Comparison of ENCODE assay signal across 15 cellular contexts in the genomic region with DNA sequence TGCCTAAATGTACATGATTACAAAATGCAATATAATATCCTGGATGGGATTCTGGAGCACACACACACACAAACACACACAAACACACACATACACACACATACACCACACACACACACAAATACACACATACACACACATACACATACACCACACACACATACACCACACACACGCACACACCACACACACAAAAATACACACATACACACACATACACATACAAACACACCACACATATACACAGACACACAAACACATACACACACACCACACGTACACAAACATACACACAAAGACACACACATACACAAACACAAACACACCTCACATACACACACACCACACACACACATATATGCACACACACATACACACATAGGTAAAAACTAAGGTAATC.
A peak's percentile ranks its signal among the peaks of the same experiment; 100 is the strongest.
DNase-seq lines count a peak whose midpoint lies in the region; ATAC-seq, FAIRE-seq and TF ChIP-seq lines count a peak whose summit lies in the region.
"Had no signal": no experiment of that assay in that cellular context is flagged by ENCODE, and none has a peak within 500 bp of the region (broad histone marks: within the 10 kb centered on the region; RNA-seq: fewer than 3 reads in every experiment).

No MANE protein-coding gene starts in this region.

- no peak overlapping the region for H2BK5ac ChIP-seq in H1 (ENCODE audit: low read depth, low read length)

- no peak overlapping the region for H2AFZ ChIP-seq in H1 (ENCODE audit: low read length)
- H2AFZ ChIP-seq: GM23248 had no signal

- H3K27ac Mint-ChIP-seq in activated naive CD8-positive, alpha-beta T cell treated with anti-CD3 and anti-CD28 coated beads, Interleukin-2, amount 10 ng/mL, durations not matched to agents 7 days and 5 days = peak overlapping the region; percentile 18
- H3K27ac Mint-ChIP-seq in activated naive CD8-positive, alpha-beta T cell treated with anti-CD3 and anti-CD28 coated beads for 36 hours = no peak overlapping the region
- H3K27ac Mint-ChIP-seq: B cell; CD4-positive, alpha-beta T cell had no signal

- WGBS in H1 (ENCODE audit: extremely low coverage in 1 of 2, insufficient coverage in 1 of 2, insufficient read length in 1 of 2, insufficient replicate concordance in 2 of 2, low coverage in 1 of 2, low lambda C conversion rate in 2 of 2, missing lambda C conversion rate in 1 of 2), 2 experiments = 84% methylated on average over 2 of the region's 2 CpGs; no CpG with 5 or more reads in 1 of the 2 experiments

- no peak overlapping the region for H4K5ac ChIP-seq in H1 (ENCODE audit: insufficient read length, low read depth, low read length)

- TF ChIP-seq POLR2A in H1 (IDR thresholded peaks at IDR 0.05; ENCODE audit: control extremely low read depth in 1 of 2, low read depth in 2 of 2, low read length in 2 of 2) = no peak
- TF ChIP-seq POLR2A in breast epithelium (IDR thresholded peaks at IDR 0.05) = no peak

- H3K27me3 ChIP-seq in H1 (replicated peaks in 1 of 4; ENCODE audit: control insufficient read depth in 3 of 4, extremely low read depth in 1 of 4, insufficient read depth in 3 of 4, low read length in 3 of 4) = no peaks in the 10 kb centered on the region
- no peaks in the 10 kb centered on the region for H3K27me3 ChIP-seq in breast epithelium

- CTCF ChIA-PET in H1 (lab: Charles Lee; ENCODE audit: partially characterized antibody) = no interaction called here

- intact Hi-C loops in breast epithelium (cut with DNase I; ENCODE audit: low total_unique reads) = no loop called here

- H3K79me2 ChIP-seq in H1 (ENCODE audit: control insufficient read depth in 1 of 2, insufficient read depth in 2 of 2, low read length in 2 of 2) = no peaks in the 10 kb centered on the region

- no peak overlapping the region; the same call in 1 of the 2 replicates for H2AK5ac ChIP-seq in H1 (ENCODE audit: low read depth, low read length)

- H2BK12ac ChIP-seq in H1 (ENCODE audit: low read depth, low read length) = no peak overlapping the region

- FAIRE-seq in HTR-8/SVneo (lab: Jason Lieb, UNC) = peak; percentile 93
- no peak for FAIRE-seq in H1 (lab: Jason Lieb, UNC)
- peak; percentile 96 for FAIRE-seq in urothelium cell line (lab: Jason Lieb, UNC)

- H2BK120ac ChIP-seq in H1 (replicated peaks; ENCODE audit: low read depth, low read length) = no peak overlapping the region

- H2BK15ac ChIP-seq in H1 (ENCODE audit: low read length) = 0 out of 2 replicates have a peak overlapping the region, but pooled peaks have one; percentile 62

- no peak overlapping the region for H3K4me3 Mint-ChIP-seq in activated naive CD8-positive, alpha-beta T cell treated with anti-CD3 and anti-CD28 coated beads, Interleukin-2, amount 10 ng/mL, durations not matched to agents 7 days and 5 days
- H3K4me3 Mint-ChIP-seq in activated naive CD8-positive, alpha-beta T cell treated with anti-CD3 and anti-CD28 coated beads for 36 hours = no peak overlapping the region
- H3K4me3 Mint-ChIP-seq: B cell; CD4-positive, alpha-beta T cell had no signal

- H3K36me3 ChIP-seq in H1 (ENCODE audit: control insufficient read depth in 2 of 4, insufficient read depth in 4 of 4, low read length in 3 of 4) (no peaks in the 10 kb centered on the region), breast epithelium (no peaks in the 10 kb centered on the region)

- H2BK20ac ChIP-seq in H1 (ENCODE audit: low read length) = no peak overlapping the region

- H3K4me1 ChIP-seq in H1 (replicated peaks in 1 of 4; ENCODE audit: control insufficient read depth in 3 of 4, insufficient read depth in 4 of 4, low read length in 3 of 4) = no peaks in the 10 kb centered on the region
- no peaks in the 10 kb centered on the region for H3K4me1 ChIP-seq in breast epithelium

- no peak overlapping the region for H3K4me3 ChIP-seq in H1 (ENCODE audit: extremely low read depth in 1 of 4, insufficient read depth in 2 of 4, low read depth in 3 of 4, low read length in 4 of 4)
- no peak overlapping the region for H3K4me3 ChIP-seq in breast epithelium
- H3K4me3 ChIP-seq: GM23248 had no signal

- H4K91ac ChIP-seq in H1 (replicated peaks; ENCODE audit: insufficient read length, low read length) = no peak overlapping the region

- no peak for TF ChIP-seq CTCF in H1 (IDR thresholded peaks at IDR 0.05; ENCODE audit: control extremely low read depth in 1 of 3, insufficient read depth in 1 of 3, low read depth in 1 of 3, low read length in 3 of 3)
- TF ChIP-seq CTCF in breast epithelium (IDR thresholded peaks at IDR 0.05) = no peak

- no peak overlapping the region for H4K8ac ChIP-seq in H1 (ENCODE audit: extremely low read depth, insufficient read depth, low read length)

- no peak overlapping the region for H3K4me2 ChIP-seq in H1 (ENCODE audit: insufficient read depth in 1 of 2, low read depth in 2 of 2, low read length in 2 of 2)

- peaks cover 0 to 3% of the 10 kb centered on the region in 2 experiments for H4K20me1 ChIP-seq in H1 (replicated peaks in 1 of 2; ENCODE audit: control insufficient read depth in 1 of 2, insufficient read depth in 2 of 2, low read length in 2 of 2)

- no peak for DNase-seq in activated naive CD8-positive, alpha-beta T cell treated with anti-CD3 and anti-CD28 coated beads, Interleukin-2, amount 10 ng/mL, durations not matched to agents 7 days and 5 days
- no peak for DNase-seq in activated naive CD8-positive, alpha-beta T cell treated with anti-CD3 and anti-CD28 coated beads for 36 hours
- DNase-seq in HTR-8/SVneo (ENCODE audit: insufficient read length, low spot score) = no peak
- no peak for DNase-seq in H1 (ENCODE audit: low read depth in 1 of 2, low spot score in 2 of 2)
- DNase-seq in urothelium cell line (ENCODE audit: low spot score) = no peak
- no peak for DNase-seq in 8988T
- DNase-seq in breast epithelium (ENCODE audit: low spot score in 2 of 2) = no peak
- DNase-seq: C1 segment of cervical spinal cord; Calu3; CD4-positive, alpha-beta T cell; DMS 273 treated with DMSO at 0.1 percent for 48 hours; GM23248; H7 had no signal

- TF ChIP-seq EP300 in H1 (IDR thresholded peaks at IDR 0.05; ENCODE audit: borderline replicate concordance in 1 of 2, low read depth in 2 of 2, low read length in 2 of 2) = no peak

- peaks cover 4% of the 10 kb centered on the region; the same call in 1 of the 2 replicates for H3K23me2 ChIP-seq in H1 (ENCODE audit: low read depth, low read length)

- peaks cover 2% of the 10 kb centered on the region for H3K36me3 Mint-ChIP-seq in activated naive CD8-positive, alpha-beta T cell treated with anti-CD3 and anti-CD28 coated beads, Interleukin-2, amount 10 ng/mL, durations not matched to agents 7 days and 5 days
- H3K36me3 Mint-ChIP-seq in activated naive CD8-positive, alpha-beta T cell treated with anti-CD3 and anti-CD28 coated beads for 36 hours = no peaks in the 10 kb centered on the region

- H3K56ac ChIP-seq in H1 (replicated peaks; ENCODE audit: insufficient read length, low read depth, low read length) = peak overlapping the region; percentile 98

- peaks cover 2% of the 10 kb centered on the region for H3K9me3 Mint-ChIP-seq in activated naive CD8-positive, alpha-beta T cell treated with anti-CD3 and anti-CD28 coated beads, Interleukin-2, amount 10 ng/mL, durations not matched to agents 7 days and 5 days
- no peaks in the 10 kb centered on the region for H3K9me3 Mint-ChIP-seq in activated naive CD8-positive, alpha-beta T cell treated with anti-CD3 and anti-CD28 coated beads for 36 hours
- H3K9me3 Mint-ChIP-seq: CD4-positive, alpha-beta T cell had no signal

- no peak for ATAC-seq in activated naive CD8-positive, alpha-beta T cell treated with anti-CD3 and anti-CD28 coated beads, Interleukin-2, amount 10 ng/mL, durations not matched to agents 7 days and 5 days (ENCODE audit: low read depth)
- ATAC-seq in HG03025 (IDR thresholded peaks at IDR 0.05; ENCODE audit: low FRiP score, unreplicated experiment) = no peak

- POLR2A ChIA-PET in activated naive CD8-positive, alpha-beta T cell treated with anti-CD3 and anti-CD28 coated beads, Interleukin-2, amount 10 ng/mL, durations not matched to agents 7 days and 5 days (lab: Charles Lee) = no interaction called here
- POLR2A ChIA-PET in H1 (lab: Charles Lee; ENCODE audit: partially characterized antibody) = no interaction called here

- H3K4ac ChIP-seq in H1 (replicated peaks; ENCODE audit: insufficient read length, low read depth, low read length) = no peak overlapping the region

- no peak overlapping the region for H3K14ac ChIP-seq in H1 (ENCODE audit: insufficient read length)

- peaks cover 43% of the 10 kb centered on the region for H3K4me1 Mint-ChIP-seq in activated naive CD8-positive, alpha-beta T cell treated with anti-CD3 and anti-CD28 coated beads, Interleukin-2, amount 10 ng/mL, durations not matched to agents 7 days and 5 days
- peaks cover 13% of the 10 kb centered on the region for H3K4me1 Mint-ChIP-seq in activated naive CD8-positive, alpha-beta T cell treated with anti-CD3 and anti-CD28 coated beads for 36 hours
- H3K4me1 Mint-ChIP-seq: B cell had no signal

- no peak overlapping the region for H3K27ac ChIP-seq in H1 (ENCODE audit: low read depth, low read length)
- H3K27ac ChIP-seq in breast epithelium = no peak overlapping the region
- H3K27ac ChIP-seq: GM23248 had no signal

- no peaks in the 10 kb centered on the region for H3K27me3 Mint-ChIP-seq in activated naive CD8-positive, alpha-beta T cell treated with anti-CD3 and anti-CD28 coated beads, Interleukin-2, amount 10 ng/mL, durations not matched to agents 7 days and 5 days
- no peaks in the 10 kb centered on the region for H3K27me3 Mint-ChIP-seq in activated naive CD8-positive, alpha-beta T cell treated with anti-CD3 and anti-CD28 coated beads for 36 hours
- H3K27me3 Mint-ChIP-seq: B cell; CD4-positive, alpha-beta T cell had no signal

- no peak overlapping the region for H3K9ac ChIP-seq in H1 (replicated peaks in 1 of 4; ENCODE audit: extremely low read depth in 1 of 4, low read depth in 3 of 4, low read length in 3 of 4)
- H3K9ac ChIP-seq: GM23248 had no signal

- no peaks in the 10 kb centered on the region for H3K9me3 ChIP-seq in H1 (ENCODE audit: insufficient read depth in 2 of 2, low read depth in 1 of 2, low read length in 1 of 2)
- H3K9me3 ChIP-seq in breast epithelium = no peaks in the 10 kb centered on the region

- TF ChIP-seq RAD21 in H1 (IDR thresholded peaks at IDR 0.05 in 1 of 2, conservative IDR thresholded peaks at IDR 0.05 in 1 of 2; ENCODE audit: low read depth in 2 of 2, low read length in 2 of 2) = no peak

- H3K23ac ChIP-seq in H1 (ENCODE audit: insufficient read length) = no peak overlapping the region

- no peak overlapping the region for H3K18ac ChIP-seq in H1 (ENCODE audit: extremely low read depth, low read length)

- H3K79me1 ChIP-seq in H1 (ENCODE audit: low read depth, low read length) = no peaks in the 10 kb centered on the region

TF ChIP-seq in H1, 55 proteins besides CTCF, POLR2A, EP300 and RAD21:
- TF ChIP-seq GABPA (IDR thresholded peaks at IDR 0.05; ENCODE audit: borderline replicate concordance, insufficient read depth, low read length) (no peak), CTBP2 (IDR thresholded peaks at IDR 0.05; ENCODE audit: borderline replicate concordance, insufficient read depth, insufficient read length, low read length) (no peak), SP2 (IDR thresholded peaks at IDR 0.05; ENCODE audit: low read length) (no peak), JUND (IDR thresholded peaks at IDR 0.05; ENCODE audit: low read length) (no peak)
